Comparison of ENCODE assay signal across 8 cellular contexts in the genomic region with DNA sequence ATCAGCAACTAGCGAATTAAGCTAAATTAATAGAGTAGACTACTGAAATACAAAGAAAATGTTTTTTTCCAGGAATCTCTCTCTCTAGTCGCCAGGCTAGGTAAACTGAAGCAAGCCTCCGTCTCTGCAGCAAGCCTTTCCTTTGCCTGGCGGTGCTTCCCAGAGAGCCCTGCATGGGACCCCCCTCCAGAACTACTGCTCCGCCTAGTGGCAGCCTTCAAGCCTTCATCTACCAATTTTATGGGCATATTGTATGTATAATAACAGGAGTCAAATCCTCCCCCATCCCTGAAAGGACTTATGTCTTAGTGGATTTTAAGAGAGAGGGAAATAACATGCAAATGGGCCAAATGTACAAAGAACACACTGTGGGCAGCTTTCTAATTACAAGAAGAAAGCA.
DNase-seq lines count a peak whose midpoint lies in the region; ATAC-seq and TF ChIP-seq lines count a peak whose summit lies in the region.

No MANE protein-coding gene starts in this region.

- no peak overlapping the region for H2AFZ ChIP-seq in IMR-90 (replicated peaks; ENCODE audit: low read length, poor library complexity)

- H2BK20ac ChIP-seq in IMR-90 (ENCODE audit: low read depth, low read length): no peak overlapping the region

- no peak overlapping the region for H3K56ac ChIP-seq in IMR-90 (ENCODE audit: extremely low read depth, insufficient read depth, low read length)

- H3K36me3 ChIP-seq in IMR-90 (ENCODE audit: control insufficient read depth, insufficient read depth, low read length) (no peaks in the 10 kb centered on the region), Peyer's patch (no peaks in the 10 kb centered on the region)
- no peaks in the 10 kb centered on the region for H3K36me3 ChIP-seq in naive thymus-derived CD4-positive, alpha-beta T cell (ENCODE audit: control insufficient read depth in 2 of 3, insufficient read depth in 3 of 3, low read length in 3 of 3)

- no peak overlapping the region for H2AK5ac ChIP-seq in IMR-90 (ENCODE audit: low read depth, low read length)

- TF ChIP-seq RAD21 in IMR-90 (IDR thresholded peaks at IDR 0.05; ENCODE audit: low read length): peak; percentile 40

- H4K8ac ChIP-seq in IMR-90 (ENCODE audit: low read depth in 2 of 2, low read length in 2 of 2): no peak overlapping the region

- H3K23ac ChIP-seq in IMR-90 (ENCODE audit: low read depth, low read length): no peak overlapping the region

- no peak overlapping the region for H4K5ac ChIP-seq in IMR-90 (ENCODE audit: low read depth, low read length)

- no peak overlapping the region for H3K4me2 ChIP-seq in IMR-90 (ENCODE audit: low read depth, low read length)

- H3K14ac ChIP-seq in IMR-90 (replicated peaks; ENCODE audit: low read depth, low read length): no peak overlapping the region

- no peak overlapping the region for H3K27ac Mint-ChIP-seq in mesothelial cell of epicardium
- no peak overlapping the region for H3K27ac Mint-ChIP-seq in naive thymus-derived CD4-positive, alpha-beta T cell

- no peaks in the 10 kb centered on the region for H3K27me3 Mint-ChIP-seq in mesothelial cell of epicardium (ENCODE audit: low read depth)
- peaks cover 0 to 11% (median 0%) of the 10 kb centered on the region in 5 donors for H3K27me3 Mint-ChIP-seq in naive thymus-derived CD4-positive, alpha-beta T cell

- intact Hi-C loops in IMR-90 (cut with micrococcal nuclease): no loop called here
- intact Hi-C loops in naive thymus-derived CD4-positive, alpha-beta T cell (cut with micrococcal nuclease): no loop called here

- no peak for ATAC-seq in IMR-90 (ENCODE audit: low read depth)
- ATAC-seq in GM18873 (IDR thresholded peaks at IDR 0.05; ENCODE audit: low FRiP score, unreplicated experiment): no peak
- ATAC-seq in naive thymus-derived CD4-positive, alpha-beta T cell: no peak
- no peak for ATAC-seq in HG03108 (IDR thresholded peaks at IDR 0.05; ENCODE audit: unreplicated experiment)

- no peaks in the 10 kb centered on the region for H3K36me3 Mint-ChIP-seq in mesothelial cell of epicardium
- H3K36me3 Mint-ChIP-seq in naive thymus-derived CD4-positive, alpha-beta T cell: no peaks in the 10 kb centered on the region

- no peak overlapping the region for H2BK5ac ChIP-seq in IMR-90 (ENCODE audit: low read depth, low read length, poor library complexity, severe bottlenecking)

- CTCF ChIA-PET in IMR-90 (lab: Yijun Ruan, JAX): interaction anchor here (0.6 kb wide), 1 partner anchor 157 kb away, joined by 5 read pairs; no protein-coding TSS in a partner anchor
- CTCF ChIA-PET in naive thymus-derived CD4-positive, alpha-beta T cell (lab: Charles Lee): no interaction called here

- no peak overlapping the region for H2AK9ac ChIP-seq in IMR-90 (replicated peaks; ENCODE audit: low read depth, low read length, poor library complexity)

- TF ChIP-seq POLR2A in IMR-90 (IDR thresholded peaks at IDR 0.05; ENCODE audit: low read depth, low read length) (no peak), Peyer's patch (IDR thresholded peaks at IDR 0.05) (no peak)

- H3K4me3 ChIP-seq in IMR-90 (ENCODE audit: insufficient read depth, low read depth, low read length) (no peak overlapping the region), Peyer's patch (no peak overlapping the region)
- no peak overlapping the region for H3K4me3 ChIP-seq in naive thymus-derived CD4-positive, alpha-beta T cell (ENCODE audit: low read length)

- H4K20me1 ChIP-seq in IMR-90 (ENCODE audit: insufficient read depth, low read length): no peaks in the 10 kb centered on the region

- no peak overlapping the region for H4K91ac ChIP-seq in IMR-90 (ENCODE audit: insufficient read depth, low read depth, low read length)

- no peak overlapping the region for H3K9ac ChIP-seq in IMR-90 (ENCODE audit: low read depth, low read length)

- no peak overlapping the region for H3K4ac ChIP-seq in IMR-90 (ENCODE audit: low read depth, low read length)

- POLR2A ChIA-PET in IMR-90 (lab: Charles Lee; ENCODE audit: unreplicated experiment): no interaction called here
- POLR2A ChIA-PET in naive thymus-derived CD4-positive, alpha-beta T cell (lab: Charles Lee): no interaction called here

- no peak for DNase-seq in GM10266 (ENCODE audit: extremely low spot score)
- DNase-seq in IMR-90: peak; percentile 12
- peak; percentile 18 for DNase-seq in amniotic epithelial cell (ENCODE audit: low read depth)
- peak in 1 of 2 experiments; percentile 54 for DNase-seq in mesothelial cell of epicardium (ENCODE audit: low spot score in 2 of 2, unreplicated experiment in 2 of 2)
- DNase-seq in Peyer's patch: no peak
- DNase-seq in naive thymus-derived CD4-positive, alpha-beta T cell: no peak

- H3K9me3 ChIP-seq in IMR-90 (ENCODE audit: control insufficient read depth, insufficient read depth, low read length) (no peaks in the 10 kb centered on the region), Peyer's patch (no peaks in the 10 kb centered on the region)
- no peaks in the 10 kb centered on the region for H3K9me3 ChIP-seq in naive thymus-derived CD4-positive, alpha-beta T cell (ENCODE audit: control insufficient read depth in 2 of 3, low read length in 3 of 3)

- peaks cover 3% of the 10 kb centered on the region for H3K4me1 ChIP-seq in IMR-90 (ENCODE audit: control insufficient read depth, insufficient read depth, low read length)
- H3K4me1 ChIP-seq in Peyer's patch: peaks cover 0 to 7% (median 0%) of the 10 kb centered on the region in 4 donors
- no peaks in the 10 kb centered on the region for H3K4me1 ChIP-seq in naive thymus-derived CD4-positive, alpha-beta T cell (ENCODE audit: control insufficient read depth in 2 of 2, insufficient read depth in 2 of 2, low read length in 2 of 2)

- WGBS in IMR-90 (ENCODE audit: extremely low coverage in 2 of 2, insufficient read length in 1 of 2), 2 experiments: no CpG with 5 or more reads among the region's 5 CpGs

- dilution Hi-C loops in IMR-90 (cut with HindIII; ENCODE audit: low sequenced_read_pairs, unreplicated experiment): no loop called here

- in situ Hi-C loops in IMR-90 (cut with MboI; ENCODE audit: low sequenced_read_pairs): no loop called here

- H2BK120ac ChIP-seq in IMR-90 (ENCODE audit: low read depth, low read length): no peak overlapping the region

- no peaks in the 10 kb centered on the region for H3K9me3 Mint-ChIP-seq in mesothelial cell of epicardium
- peaks cover 0 to 1% (median 0%) of the 10 kb centered on the region in 11 donors for H3K9me3 Mint-ChIP-seq in naive thymus-derived CD4-positive, alpha-beta T cell

- BruUV-seq in IMR-90 (replicated peaks; lab: Mats Ljungman, UMichigan): no TSS peak

- no peaks in the 10 kb centered on the region for H3K9me1 ChIP-seq in IMR-90 (ENCODE audit: insufficient read depth, low read length)

- no peak overlapping the region for H3K4me3 Mint-ChIP-seq in mesothelial cell of epicardium
- H3K4me3 Mint-ChIP-seq in naive thymus-derived CD4-positive, alpha-beta T cell: no peak overlapping the region

- H3K27ac ChIP-seq in IMR-90 (ENCODE audit: insufficient read depth, low read length): no peak overlapping the region
- no peak overlapping the region for H3K27ac ChIP-seq in Peyer's patch
- no peak overlapping the region for H3K27ac ChIP-seq in naive thymus-derived CD4-positive, alpha-beta T cell (ENCODE audit: low read depth, low read length)

- no peak overlapping the region for H3K18ac ChIP-seq in IMR-90 (ENCODE audit: low read depth, low read length)

- H2BK15ac ChIP-seq in IMR-90 (ENCODE audit: low read depth, low read length): no peak overlapping the region

- H3K27me3 ChIP-seq in IMR-90 (ENCODE audit: control insufficient read depth, insufficient read depth, low read length) (no peaks in the 10 kb centered on the region), Peyer's patch (no peaks in the 10 kb centered on the region)
- no peaks in the 10 kb centered on the region for H3K27me3 ChIP-seq in naive thymus-derived CD4-positive, alpha-beta T cell (ENCODE audit: control insufficient read depth in 2 of 2, insufficient read depth in 2 of 2, low read length in 2 of 2)

- TF ChIP-seq CTCF in GM10266 (IDR thresholded peaks at IDR 0.05; ENCODE audit: control insufficient read depth, insufficient read depth, low read depth, missing control alignments): peak; percentile 32
- TF ChIP-seq CTCF in IMR-90 (conservative IDR thresholded peaks at IDR 0.05; ENCODE audit: low read depth, low read length): peak; percentile 37
- peak; percentile 61 for TF ChIP-seq CTCF in mesothelial cell of epicardium (IDR thresholded peaks at IDR 0.05; ENCODE audit: unreplicated experiment)
- no peak for TF ChIP-seq CTCF in Peyer's patch (IDR thresholded peaks at IDR 0.05)

- H3K4me1 Mint-ChIP-seq in mesothelial cell of epicardium: peaks cover 23% of the 10 kb centered on the region
- H3K4me1 Mint-ChIP-seq in naive thymus-derived CD4-positive, alpha-beta T cell: no peaks in the 10 kb centered on the region

- no peaks in the 10 kb centered on the region for H3K79me1 ChIP-seq in IMR-90 (ENCODE audit: low read depth in 1 of 2, low read length in 2 of 2)

TF ChIP-seq in IMR-90, 13 proteins besides CTCF, POLR2A, EP300 and RAD21:
- TF ChIP-seq, protein P1, sequence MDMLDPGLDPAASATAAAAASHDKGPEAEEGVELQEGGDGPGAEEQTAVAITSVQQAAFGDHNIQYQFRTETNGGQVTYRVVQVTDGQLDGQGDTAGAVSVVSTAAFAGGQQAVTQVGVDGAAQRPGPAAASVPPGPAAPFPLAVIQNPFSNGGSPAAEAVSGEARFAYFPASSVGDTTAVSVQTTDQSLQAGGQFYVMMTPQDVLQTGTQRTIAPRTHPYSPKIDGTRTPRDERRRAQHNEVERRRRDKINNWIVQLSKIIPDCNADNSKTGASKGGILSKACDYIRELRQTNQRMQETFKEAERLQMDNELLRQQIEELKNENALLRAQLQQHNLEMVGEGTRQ (IDR thresholded peaks at IDR 0.05; ENCODE audit: low read depth, low read length): no peak
- TF ChIP-seq SMC3 (IDR thresholded peaks at IDR 0.05; ENCODE audit: low read depth, low read length) (peak; percentile 35; the same call in 1 of the 2 replicates), CEBPB (IDR thresholded peaks at IDR 0.05; ENCODE audit: low read depth, low read length) (no peak), BHLHE40 (IDR thresholded peaks at IDR 0.05; ENCODE audit: low read depth, low read length) (no peak)

Comparison
In these comparisons a context has a peak if more than half of its experiments do, and no peak if none do; other contexts are left out.
1. DNase-seq: peak in IMR-90 (single experiment) and amniotic epithelial cell (single experiment); none in GM10266 (single experiment), Peyer's patch (0 of 3) and naive thymus-derived CD4-positive, alpha-beta T cell (0 of 9).
2. CTCF ChIP-seq: peak in GM10266 (single experiment), IMR-90 (single experiment) and mesothelial cell of epicardium (single experiment); none in Peyer's patch (0 of 6).